Comparison of ENCODE assay signal across 20 cellular contexts in the genomic region with DNA sequence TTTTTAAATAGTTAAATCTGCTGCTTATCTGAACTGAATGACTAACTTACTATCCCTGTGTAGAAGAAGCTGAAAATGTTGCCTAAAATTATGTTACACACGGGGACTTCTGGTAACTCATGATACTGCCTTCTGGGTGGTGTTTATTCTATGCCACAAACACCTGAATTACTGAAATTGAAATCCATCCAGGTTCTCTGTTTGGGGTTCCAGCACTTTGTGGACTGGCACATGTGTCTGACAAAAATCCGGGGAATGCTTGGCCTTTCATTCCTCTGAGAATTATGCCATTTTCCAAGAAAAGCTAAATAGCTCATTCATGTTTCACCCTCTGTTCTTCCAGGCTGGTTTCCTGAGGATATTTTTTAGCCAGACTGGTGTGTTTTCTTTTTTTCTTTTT. TPM values are rescaled to one million over a fixed set of nuclear protein-coding genes. Genes with fewer than 3 reads are reported as not detected.
DNase-seq lines count a peak whose midpoint lies in the region; TF ChIP-seq lines count a peak whose summit lies in the region.
"Had no signal": no experiment of that assay in that cellular context is flagged by ENCODE, and none has a peak within 500 bp of the region (broad histone marks: within the 10 kb centered on the region; RNA-seq: fewer than 3 reads in every experiment).

No MANE protein-coding gene starts in this region.

- no peak for TF ChIP-seq POLR2A in erythroblast (IDR thresholded peaks at IDR 0.05; ENCODE audit: low read length)

- DNase-seq in HS-5 (ENCODE audit: low read depth) (peak; percentile 46), astrocyte of the hippocampus (ENCODE audit: low read depth, low spot score) (peak; percentile 85), fibroblast of gingiva (ENCODE audit: low read depth) (peak; percentile 8), renal cortical epithelial cell (ENCODE audit: low read depth) (peak; percentile 43), erythroblast (lab: John Stamatoyannopoulos, UW) (no peak), NCI-H2107 (lab: John Stamatoyannopoulos, UW) (no peak), NCI-H510A treated with DMSO at 0.1 percent for 48 hours (lab: John Stamatoyannopoulos, UW) (no peak)
- DNase-seq in activated CD4-positive, alpha-beta T cell treated with anti-CD3 and anti-CD28 coated beads, Interleukin-2, amount 50 U/mL, for 1 hour = no peak
- DNase-seq: Caco-2; CD4-positive, alpha-beta memory T cell; DMS 273 treated with DMSO at 0.1 percent for 48 hours; DMS79 treated with DMSO at 0.1 percent for 48 hours; IMR-90; NCI-H1417; NCI-H187; NCI-H774; NK-92 treated with Interleukin-12 subunit alpha and Interleukin-12 subunit beta, amount 100 ng/mL, for 24 hours; SHP77 treated with DMSO at 0.1 percent for 48 hours had no signal

RNA-seq across cellular contexts. Expression of a gene that starts 59.5 kb away (rescaled TPM):
- total RNA-seq in renal cortical epithelial cell = 32.8 and 81.9 TPM in 2 replicates
- total RNA-seq: A673; Caco-2; CD4-positive, alpha-beta memory T cell; IMR-90; NCI-H460 had no signal

Comparison
In these comparisons a context has a peak if more than half of its experiments do, and no peak if none do; other contexts are left out.
1. DNase-seq: peak in HS-5 (single experiment), astrocyte of the hippocampus (single experiment), fibroblast of gingiva (single experiment) and renal cortical epithelial cell (single experiment); none in erythroblast (0 of 2), activated CD4-positive, alpha-beta T cell treated with anti-CD3 and anti-CD28 coated beads, Interleukin-2, amount 50 U/mL, for 1 hour (single experiment), NCI-H2107 (single experiment) and NCI-H510A treated with DMSO at 0.1 percent for 48 hours (single experiment).